6 cellular contexts compared by ENCODE assay signal in the genomic region with DNA sequence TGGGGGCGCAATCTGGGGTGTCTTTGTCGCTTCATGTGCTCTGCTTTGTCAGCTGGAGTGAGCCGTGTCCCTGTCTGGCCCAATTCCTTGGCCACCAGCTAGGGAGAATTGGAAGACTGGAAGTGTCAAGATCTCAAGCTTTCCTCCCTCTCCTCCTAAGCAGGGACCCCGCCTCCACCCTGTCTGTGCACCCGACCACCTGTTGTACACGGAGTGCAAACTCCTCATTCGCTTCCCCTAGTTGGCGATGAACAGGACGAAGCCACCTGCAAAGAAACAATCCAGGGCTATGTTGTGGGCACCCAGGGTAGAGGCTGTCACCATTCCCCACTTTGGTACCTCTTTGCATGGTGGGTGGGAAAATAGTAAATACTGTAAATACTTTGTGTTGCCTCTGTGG. TPM values are rescaled to one million over a fixed set of nuclear protein-coding genes. Genes with fewer than 3 reads are reported as not detected.
DNase-seq lines count a peak whose midpoint lies in the region; ATAC-seq, FAIRE-seq and TF ChIP-seq lines count a peak whose summit lies in the region.
"Had no signal": no experiment of that assay in that cellular context is flagged by ENCODE, and none has a peak within 500 bp of the region (broad histone marks: within the 10 kb centered on the region; RNA-seq: fewer than 3 reads in every experiment).

No MANE protein-coding gene starts in this region.

- H3K9ac ChIP-seq in OCI-LY3 (ENCODE audit: low read length) (peak overlapping the region; percentile 98; the same call in 1 of the 2 replicates), keratinocyte (ENCODE audit: control insufficient read depth, extremely low read depth, insufficient read depth, low read length) (no peak overlapping the region)

- no peak for TF ChIP-seq CTCF in OCI-LY3 (IDR thresholded peaks at IDR 0.05; ENCODE audit: low read depth, low read length)
- TF ChIP-seq CTCF in keratinocyte (optimal IDR thresholded peaks at IDR 0.05 in 1 of 3, IDR thresholded peaks at IDR 0.05 in 1 of 3, conservative IDR thresholded peaks at IDR 0.05 in 1 of 3; ENCODE audit: extremely low read depth in 1 of 3, insufficient read depth in 2 of 3, low read length in 3 of 3), result no peak

- H4K20me1 ChIP-seq in OCI-LY3 (ENCODE audit: insufficient read depth, low read length) (no peaks in the 10 kb centered on the region; the same call in 1 of the 2 replicates), keratinocyte (ENCODE audit: control insufficient read depth, extremely low read depth, insufficient read depth, low read length) (no peaks in the 10 kb centered on the region)

- DNase-seq in keratinocyte (ENCODE audit: low read depth, low spot score) (no peak), D341Med (ENCODE audit: low spot score) (no peak)
- DNase-seq: KG1, mucosa of descending colon had no signal

- H2AFZ ChIP-seq in OCI-LY3 (ENCODE audit: low read depth, low read length) (no peak overlapping the region), keratinocyte (ENCODE audit: control insufficient read depth, low read length) (no peak overlapping the region)

- H3K9me3 ChIP-seq in OCI-LY3 (ENCODE audit: insufficient read depth, low read length) (no peaks in the 10 kb centered on the region), keratinocyte (ENCODE audit: control insufficient read depth, low read depth, low read length) (no peaks in the 10 kb centered on the region)
- H3K9me3 ChIP-seq: mucosa of descending colon had no signal

- H3K4me3 ChIP-seq in OCI-LY3 (ENCODE audit: low read length) (peak overlapping the region; percentile 99), keratinocyte (ENCODE audit: control insufficient read depth in 2 of 3, extremely low read depth in 1 of 3, insufficient read depth in 2 of 3, low read depth in 1 of 3, low read length in 3 of 3) (peak overlapping the region in 1 of 3 experiments; percentile 93)
- H3K4me3 ChIP-seq: mucosa of descending colon had no signal

- H3K79me2 ChIP-seq in OCI-LY3 (ENCODE audit: low read length), result peaks cover 48% of the 10 kb centered on the region
- peaks cover 36% of the 10 kb centered on the region for H3K79me2 ChIP-seq in keratinocyte (ENCODE audit: control insufficient read depth, insufficient read depth, low read length)

- H3K4me1 ChIP-seq in OCI-LY3 (ENCODE audit: low read length), result peaks cover 44% of the 10 kb centered on the region
- peaks cover 36% of the 10 kb centered on the region for H3K4me1 ChIP-seq in keratinocyte (ENCODE audit: control insufficient read depth, extremely low read depth, insufficient read depth, low read length)

- H3K4me2 ChIP-seq in OCI-LY3 (ENCODE audit: low read length) (peak overlapping the region; percentile 96), keratinocyte (ENCODE audit: control insufficient read depth, extremely low read depth, insufficient read depth, low read depth, low read length) (peak overlapping the region; percentile 75)

- no peak for FAIRE-seq in keratinocyte (lab: Jason Lieb, UNC)

- H3K36me3 ChIP-seq in OCI-LY3 (replicated peaks; ENCODE audit: low read depth, low read length) (peaks cover 50% of the 10 kb centered on the region), keratinocyte (ENCODE audit: control insufficient read depth in 2 of 2, extremely low read depth in 1 of 2, insufficient read depth in 2 of 2, low read length in 2 of 2) (peaks cover 20 to 35% of the 10 kb centered on the region in 2 experiments)

- dilution Hi-C loops in keratinocyte (cut with MboI; ENCODE audit: extremely low pct_ligation_motif_present, low sequenced_read_pairs), result no loop called here

- no peaks in the 10 kb centered on the region for H3K9me1 ChIP-seq in keratinocyte (ENCODE audit: control insufficient read depth, extremely low read depth, insufficient read depth, low read length)

- H3K27me3 ChIP-seq in OCI-LY3 (ENCODE audit: low read depth, low read length) (no peaks in the 10 kb centered on the region), keratinocyte (ENCODE audit: control insufficient read depth, extremely low read depth, insufficient read depth, low read length) (no peaks in the 10 kb centered on the region)

- ATAC-seq in GM18498 (IDR thresholded peaks at IDR 0.05; ENCODE audit: unreplicated experiment), result no peak
- ATAC-seq: mucosa of descending colon had no signal

- peak overlapping the region; percentile 95 for H3K27ac ChIP-seq in OCI-LY3 (ENCODE audit: low read length)
- H3K27ac ChIP-seq in keratinocyte (ENCODE audit: control insufficient read depth, insufficient read depth, low read length), result no peak overlapping the region

RNA-seq across cellular contexts. Expression of a gene that starts 1.7 kb away (rescaled TPM):
- 5.7 to 10.2 TPM (median 5.9 TPM) in 3 replicates for polyA plus RNA-seq in keratinocyte
- 3.4 TPM for polyA plus RNA-seq in keratinocyte (2011; ENCODE audit: low read depth)
- 2.8 and 3.4 TPM in 2 replicates for polyA plus RNA-seq in keratinocyte (2011; cell fraction: cytosol; rRNA removed)
- 28.6 and 31.7 TPM in 2 replicates for polyA plus RNA-seq in keratinocyte (2011; cell fraction: nucleus; rRNA removed)
- 2.9 and 5.9 TPM in 2 replicates for polyA plus RNA-seq in keratinocyte (2012; ENCODE audit: low replicate concordance)
- 0.98 to 6.3 TPM (median 4.8 TPM) in 3 replicates for polyA minus RNA-seq in keratinocyte
- polyA minus RNA-seq in keratinocyte (2011; cell fraction: cytosol; rRNA and poly(A)+ RNA removed), result 2.9 TPM
- polyA minus RNA-seq in keratinocyte (2011; cell fraction: nucleus; rRNA and poly(A)+ RNA removed), result 3.2 and 5.7 TPM in 2 replicates

RNA-seq across cellular contexts. Expression of a gene that starts 1.8 kb away (rescaled TPM):
- 94.9 to 141 TPM (median 114 TPM) in 3 replicates for polyA plus RNA-seq in keratinocyte
- polyA plus RNA-seq in keratinocyte (2011; ENCODE audit: low read depth), result 67.0 TPM
- 80.9 and 85.3 TPM in 2 replicates for polyA plus RNA-seq in keratinocyte (2011; cell fraction: cytosol; rRNA removed)
- 290 and 315 TPM in 2 replicates for polyA plus RNA-seq in keratinocyte (2011; cell fraction: nucleus; rRNA removed)
- 91.4 and 132 TPM in 2 replicates for polyA plus RNA-seq in keratinocyte (2012; ENCODE audit: low replicate concordance)
- 95.5 to 104 TPM (median 98.0 TPM) in 3 replicates for polyA minus RNA-seq in keratinocyte
- 87.1 TPM for polyA minus RNA-seq in keratinocyte (2011; cell fraction: cytosol; rRNA and poly(A)+ RNA removed)
- polyA minus RNA-seq in keratinocyte (2011; cell fraction: nucleus; rRNA and poly(A)+ RNA removed), result 54.7 and 60.1 TPM in 2 replicates

RNA-seq across cellular contexts. Expression of a gene that starts 2.0 kb away (rescaled TPM):
- polyA plus RNA-seq in keratinocyte, result 25.5 to 30.8 TPM (median 27.8 TPM) in 3 replicates
- 9.8 TPM for polyA plus RNA-seq in keratinocyte (2011; ENCODE audit: low read depth)
- 22.1 and 24.5 TPM in 2 replicates for polyA plus RNA-seq in keratinocyte (2011; cell fraction: cytosol; rRNA removed)
- 41.7 and 47.6 TPM in 2 replicates for polyA plus RNA-seq in keratinocyte (2011; cell fraction: nucleus; rRNA removed)
- 24.8 and 27.4 TPM in 2 replicates for polyA plus RNA-seq in keratinocyte (2012; ENCODE audit: low replicate concordance)
- 25.3 to 46.8 TPM (median 32.1 TPM) in 3 replicates for polyA minus RNA-seq in keratinocyte
- polyA minus RNA-seq in keratinocyte (2011; cell fraction: cytosol; rRNA and poly(A)+ RNA removed), result 17.6 TPM
- polyA minus RNA-seq in keratinocyte (2011; cell fraction: nucleus; rRNA and poly(A)+ RNA removed), result 16.9 and 17.5 TPM in 2 replicates

RNA-seq across cellular contexts. Expression of a gene that starts 13.5 kb away (rescaled TPM):
- polyA plus RNA-seq in keratinocyte, result not detected in 3 replicates
- not detected for polyA plus RNA-seq in keratinocyte (2011; ENCODE audit: low read depth)
- polyA plus RNA-seq in keratinocyte (2011; cell fraction: cytosol; rRNA removed), result not detected in 2 replicates
- polyA plus RNA-seq in keratinocyte (2011; cell fraction: nucleus; rRNA removed), result not detected in 2 replicates
- polyA plus RNA-seq in keratinocyte (2012; ENCODE audit: low replicate concordance), result 0.35 TPM in 1 of 2 replicates, not detected in the other
- polyA minus RNA-seq in keratinocyte, result not detected in 3 replicates
- not detected for polyA minus RNA-seq in keratinocyte (2011; cell fraction: cytosol; rRNA and poly(A)+ RNA removed)
- polyA minus RNA-seq in keratinocyte (2011; cell fraction: nucleus; rRNA and poly(A)+ RNA removed), result not detected in 2 replicates

RNA-seq across cellular contexts. Expression of a gene that starts 20.2 kb away (rescaled TPM):
- polyA plus RNA-seq in keratinocyte, result 29.1 to 42.2 TPM (median 33.6 TPM) in 3 replicates
- polyA plus RNA-seq in keratinocyte (2011; ENCODE audit: low read depth), result 11.9 TPM
- polyA plus RNA-seq in keratinocyte (2011; cell fraction: cytosol; rRNA removed), result 33.7 and 37.3 TPM in 2 replicates
- 37.5 and 60.1 TPM in 2 replicates for polyA plus RNA-seq in keratinocyte (2011; cell fraction: nucleus; rRNA removed)
- polyA plus RNA-seq in keratinocyte (2012; ENCODE audit: low replicate concordance), result 25.2 and 38.6 TPM in 2 replicates
- 31.6 to 65.7 TPM (median 37.2 TPM) in 3 replicates for polyA minus RNA-seq in keratinocyte
- 43.2 TPM for polyA minus RNA-seq in keratinocyte (2011; cell fraction: cytosol; rRNA and poly(A)+ RNA removed)
- polyA minus RNA-seq in keratinocyte (2011; cell fraction: nucleus; rRNA and poly(A)+ RNA removed), result 9.6 and 10.9 TPM in 2 replicates
